In genomic region chr5:154857534-154858250, GRCh38 we compare ENCODE assay signal across 1 cellular context.
TF ChIP-seq lines count a peak whose summit lies in the region.

No MANE protein-coding gene starts in this region.

TF ChIP-seq in HepG2, 621 proteins besides CTCF, POLR2A, EP300 and RAD21 (continued from another document and continues in another):
- TF ChIP-seq AKNA (CRISPR knock-in tag; IDR thresholded peaks at IDR 0.05; ENCODE audit: borderline replicate concordance), result no peak; the same call in 1 of the 2 replicates
- TF ChIP-seq CBX1 (IDR thresholded peaks at IDR 0.05; ENCODE audit: low read depth), result no peak
- peak; percentile 19; the same call in 1 of the 2 replicates for TF ChIP-seq ZNF766 (CRISPR knock-in tag; IDR thresholded peaks at IDR 0.05; ENCODE audit: borderline replicate concordance)
- no peak for TF ChIP-seq ETS1 (CRISPR knock-in tag; IDR thresholded peaks at IDR 0.05)
- peak; percentile 98 for TF ChIP-seq SRSF1 (optimal IDR thresholded peaks at IDR 0.05; ENCODE audit: low read depth, low read length)
- TF ChIP-seq NR2F1 (CRISPR knock-in tag; IDR thresholded peaks at IDR 0.05), result no peak
- TF ChIP-seq SCMH1 (CRISPR knock-in tag; IDR thresholded peaks at IDR 0.05; ENCODE audit: borderline replicate concordance), result no peak
- TF ChIP-seq ZNF362 (CRISPR knock-in tag; IDR thresholded peaks at IDR 0.05; ENCODE audit: borderline replicate concordance), result no peak; the same call in 1 of the 2 replicates
- no peak for TF ChIP-seq CENPT (CRISPR knock-in tag; IDR thresholded peaks at IDR 0.05; ENCODE audit: low read depth)
- no peak for TF ChIP-seq MATR3 (CRISPR knock-in tag; IDR thresholded peaks at IDR 0.05)
- no peak for TF ChIP-seq TARDBP (CRISPR knock-in tag; IDR thresholded peaks at IDR 0.05)
- TF ChIP-seq ZFAT (CRISPR knock-in tag; conservative IDR thresholded peaks at IDR 0.05), result no peak
- no peak for TF ChIP-seq ATF3 (CRISPR knock-in tag; IDR thresholded peaks at IDR 0.05)
- no peak for TF ChIP-seq NFYC (CRISPR knock-in tag; IDR thresholded peaks at IDR 0.05)
- TF ChIP-seq ZNF234 (CRISPR knock-in tag; conservative IDR thresholded peaks at IDR 0.05), result 0 out of 2 replicates have a peak, but pooled peaks have one; percentile 22
- TF ChIP-seq SSRP1 (CRISPR knock-in tag; IDR thresholded peaks at IDR 0.05), result no peak
- no peak for TF ChIP-seq ELK4 (CRISPR knock-in tag; IDR thresholded peaks at IDR 0.05; ENCODE audit: borderline replicate concordance)
- no peak for TF ChIP-seq FOXP4 (CRISPR knock-in tag; IDR thresholded peaks at IDR 0.05)
- peak; percentile 75; the same call in 1 of the 2 replicates for TF ChIP-seq AHDC1 (CRISPR knock-in tag; IDR thresholded peaks at IDR 0.05; ENCODE audit: borderline replicate concordance)
- no peak for TF ChIP-seq ZNF780A (CRISPR knock-in tag; IDR thresholded peaks at IDR 0.05)
- TF ChIP-seq RFX5 (IDR thresholded peaks at IDR 0.05; ENCODE audit: low read depth, low read length), result no peak
- no peak; the same call in 1 of the 2 replicates for TF ChIP-seq HNF1A (IDR thresholded peaks at IDR 0.05; ENCODE audit: low read depth)
- no peak for TF ChIP-seq HNF1A (CRISPR knock-in tag; IDR thresholded peaks at IDR 0.05; ENCODE audit: borderline replicate concordance)
- TF ChIP-seq ZNF703 (CRISPR knock-in tag; IDR thresholded peaks at IDR 0.05; ENCODE audit: borderline replicate concordance), result no peak; the same call in 1 of the 2 replicates
- TF ChIP-seq FOXM1 (CRISPR knock-in tag; IDR thresholded peaks at IDR 0.05), result no peak
- 0 out of 2 replicates have a peak, but pooled peaks have one; percentile 51 for TF ChIP-seq ZNF276 (CRISPR knock-in tag; IDR thresholded peaks at IDR 0.05; ENCODE audit: low read depth)
- peak; percentile 77 for TF ChIP-seq ZNF18 (CRISPR knock-in tag; IDR thresholded peaks at IDR 0.05; ENCODE audit: insufficient replicate concordance)
- no peak for TF ChIP-seq MTA1 (CRISPR knock-in tag; IDR thresholded peaks at IDR 0.05; ENCODE audit: borderline replicate concordance)
